8 cellular contexts compared by ENCODE assay signal in genomic region chr7:50449501-50449880, GRCh38.
A peak's percentile ranks its signal among the peaks of the same experiment; 100 is the strongest.
DNase-seq lines count a peak whose midpoint lies in the region; ATAC-seq and TF ChIP-seq lines count a peak whose summit lies in the region.

No MANE protein-coding gene starts in this region.

- TF ChIP-seq CTCF in AG04449 (IDR thresholded peaks at IDR 0.05; ENCODE audit: insufficient read depth, low read length, missing control alignments) (no peak), GM10248 (IDR thresholded peaks at IDR 0.05; ENCODE audit: control extremely low read depth, extremely low read depth, low read depth, missing control alignments) (no peak)

- ATAC-seq in memory B cell (ENCODE audit: low read depth): no peak
- ATAC-seq in activated CD4-positive, CD25-positive, alpha-beta regulatory T cell treated with anti-CD3 and anti-CD28 coated beads, Interleukin-2, amount 50 U/mL, for 24 hours: no peak

- no peak for DNase-seq in AG04449 (ENCODE audit: low read depth, low spot score)
- DNase-seq in HCEC 1CT: peak; percentile 1
- no peak for DNase-seq in adipocyte (ENCODE audit: low read depth)
- no peak for DNase-seq in memory B cell (ENCODE audit: low spot score in 2 of 2)
- DNase-seq in DMS 273 (lab: John Stamatoyannopoulos, UW; ENCODE audit: unreplicated experiment): no peak
- no peak for DNase-seq in GM10248 (ENCODE audit: extremely low spot score)
- no peak for DNase-seq in pons (ENCODE audit: low spot score)

- H3K27ac Mint-ChIP-seq in memory B cell: peak overlapping the region; percentile 92

- peak overlapping the region; percentile 90 for H3K4me3 Mint-ChIP-seq in memory B cell

- no peaks in the 10 kb centered on the region for H3K9me3 ChIP-seq in adipocyte (ENCODE audit: control insufficient read depth, low read length)

- H3K36me3 Mint-ChIP-seq in memory B cell: peaks cover 20% of the 10 kb centered on the region

- H3K9me3 Mint-ChIP-seq in memory B cell: no peaks in the 10 kb centered on the region

- H3K9ac ChIP-seq in adipocyte (ENCODE audit: low read length): peak overlapping the region; percentile 87

- H3K4me3 ChIP-seq in AG04449 (ENCODE audit: low read depth, low read length) (peak overlapping the region; percentile 94), adipocyte (ENCODE audit: low read length) (peak overlapping the region; percentile 92)

- POLR2A ChIA-PET in AG04449 (lab: Yijun Ruan, JAX) (interaction anchor here (0.5 kb wide), 1 partner anchor 13 kb away, joined by 3 read pairs; no protein-coding TSS in a partner anchor), GM10248 (lab: Yijun Ruan, JAX) (no interaction called here)

- peaks cover 4% of the 10 kb centered on the region for H3K27me3 ChIP-seq in adipocyte (replicated peaks; ENCODE audit: control insufficient read depth, insufficient read depth, low read length)

- peaks cover 12% of the 10 kb centered on the region for H3K4me1 ChIP-seq in adipocyte (ENCODE audit: control insufficient read depth, insufficient read depth, low read length)

- H3K27me3 Mint-ChIP-seq in memory B cell: no peaks in the 10 kb centered on the region

- CTCF ChIA-PET in AG04449 (lab: Yijun Ruan, JAX): interaction anchor here (0.8 to 1.8 kb wide), 3 partner anchors 19 to 712 kb away, joined by 3 to 7 read pairs (median 3); no protein-coding TSS in a partner anchor
- CTCF ChIA-PET in GM10248 (lab: Yijun Ruan, JAX): interaction anchor here (0.9 to 2.5 kb wide), 4 partner anchors 11 to 244 kb away, joined by 3 to 9 read pairs (median 4); no protein-coding TSS in a partner anchor

- peaks cover 6% of the 10 kb centered on the region for H3K4me1 Mint-ChIP-seq in memory B cell

- peaks cover 9% of the 10 kb centered on the region for H3K36me3 ChIP-seq in adipocyte (ENCODE audit: control insufficient read depth, insufficient read depth, low read length, severe bottlenecking)
